26 cellular contexts compared by ENCODE assay signal in the genomic region with DNA sequence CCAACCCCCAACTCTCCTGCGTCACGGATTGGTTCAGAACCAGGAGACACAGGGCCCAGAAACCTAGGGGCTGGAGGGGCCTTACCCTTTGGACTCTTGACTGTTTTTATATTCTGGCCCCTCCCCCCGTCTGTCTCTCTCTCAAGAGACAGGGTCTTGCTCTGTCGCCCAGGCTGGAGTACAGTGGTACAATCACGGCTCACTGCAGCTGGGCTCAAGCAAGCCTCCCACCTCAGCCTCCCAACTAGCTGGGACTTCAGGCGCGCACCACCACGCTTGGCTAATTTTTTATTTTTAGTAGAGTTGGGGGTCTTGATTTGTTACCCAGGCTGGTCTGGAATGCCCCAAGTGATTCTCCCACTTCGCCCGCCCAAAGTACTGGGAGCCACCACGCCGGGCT.
"Had no signal": no experiment of that assay in that cellular context is flagged by ENCODE, and none has a peak within 500 bp of the region (broad histone marks: within the 10 kb centered on the region; RNA-seq: fewer than 3 reads in every experiment).

No MANE protein-coding gene starts in this region.

- H3K27ac Mint-ChIP-seq: activated CD4-positive, alpha-beta memory T cell treated with anti-CD3 and anti-CD28 coated beads for 36 hours; activated CD4-positive, alpha-beta T cell treated with anti-CD3 and anti-CD28 coated beads, Interleukin-2, amount 10 ng/mL, durations not matched to agents 7 days and 5 days; activated naive CD4-positive, alpha-beta T cell treated with anti-CD3 and anti-CD28 coated beads for 36 hours; activated naive CD8-positive, alpha-beta T cell; T-cell had no signal

- FAIRE-seq: TTC549 had no signal

- DNase-seq: activated CD4-positive, alpha-beta memory T cell treated with anti-CD3 and anti-CD28 coated beads for 36 hours; activated CD4-positive, alpha-beta T cell treated with anti-CD3 and anti-CD28 coated beads, Interleukin-2, amount 10 ng/mL, durations not matched to agents 7 days and 5 days; activated CD4-positive, CD25-positive, alpha-beta regulatory T cell; activated CD8-positive, alpha-beta memory T cell treated with anti-CD3 and anti-CD28 coated beads for 24 hours; activated gamma-delta T cell; activated naive CD4-positive, alpha-beta T cell treated with anti-CD3 and anti-CD28 coated beads for 36 hours; activated T-cell treated with anti-CD3 and anti-CD28 coated beads, Interleukin-2, amount 50 U/mL, for 4 hours; amygdala; brain microvascular endothelial cell; KG1; NCI-H1048; NCI-H146; NCI-H187 treated with DMSO at 0.1 percent for 48 hours; NCI-H2081 treated with DMSO at 0.1 percent for 48 hours; NCI-H446; NCI-H524; Peyer's patch; SIG-M5; T-cell; T-helper 2 cell; T1000 had no signal

- H3K36me3 ChIP-seq: brain microvascular endothelial cell, cardiac muscle cell had no signal

- H3K27me3 Mint-ChIP-seq: activated CD4-positive, alpha-beta memory T cell treated with anti-CD3 and anti-CD28 coated beads for 36 hours; activated CD4-positive, alpha-beta T cell treated with anti-CD3 and anti-CD28 coated beads, Interleukin-2, amount 10 ng/mL, durations not matched to agents 7 days and 5 days; activated naive CD8-positive, alpha-beta T cell; T-cell had no signal

- H3K4me3 ChIP-seq: cardiac muscle cell, Peyer's patch, SK-N-MC had no signal

- ATAC-seq: activated T-cell treated with anti-CD3 and anti-CD28 coated beads, Interleukin-2, amount 50 U/mL, for 4 hours; T-cell had no signal

- H3K4me3 Mint-ChIP-seq: activated CD4-positive, alpha-beta memory T cell treated with anti-CD3 and anti-CD28 coated beads for 36 hours; activated CD4-positive, alpha-beta T cell treated with anti-CD3 and anti-CD28 coated beads, Interleukin-2, amount 10 ng/mL, durations not matched to agents 7 days and 5 days; activated naive CD4-positive, alpha-beta T cell treated with anti-CD3 and anti-CD28 coated beads for 36 hours; activated naive CD8-positive, alpha-beta T cell; activated T-cell treated with anti-CD3 and anti-CD28 coated beads, Interleukin-2, amount 50 U/mL, for 4 hours; T-cell had no signal

- H3K4me1 Mint-ChIP-seq: activated CD4-positive, alpha-beta T cell treated with anti-CD3 and anti-CD28 coated beads, Interleukin-2, amount 10 ng/mL, durations not matched to agents 7 days and 5 days had no signal

- H3K27me3 ChIP-seq: brain microvascular endothelial cell, cardiac muscle cell, Peyer's patch had no signal

- H3K27ac ChIP-seq: brain microvascular endothelial cell, cardiac muscle cell, RWPE1, SK-N-MC had no signal
